In the genomic region with DNA sequence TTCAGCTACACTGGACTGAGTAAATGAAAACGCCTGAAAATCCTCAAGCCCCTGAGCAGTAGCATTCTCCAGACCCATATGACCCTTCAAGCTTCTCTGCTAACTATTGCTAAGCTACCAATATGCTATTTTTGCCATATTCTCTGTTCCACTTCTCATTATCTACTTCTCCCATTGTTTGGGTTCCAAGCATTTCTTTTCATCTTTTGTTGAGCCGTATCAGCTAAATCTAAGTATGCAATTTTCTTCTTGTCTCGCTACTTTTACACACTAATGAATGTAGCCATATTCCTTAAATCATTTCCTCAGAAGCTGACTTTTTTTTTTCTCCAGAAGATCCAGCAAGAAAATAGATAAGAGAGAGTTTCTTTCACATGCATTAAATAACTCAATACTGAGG, we compare ENCODE assay signal across 29 cellular contexts.
"Had no signal": no experiment of that assay in that cellular context is flagged by ENCODE, and none has a peak within 500 bp of the region (broad histone marks: within the 10 kb centered on the region; RNA-seq: fewer than 3 reads in every experiment).

No MANE protein-coding gene starts in this region.

- H3K27me3 ChIP-seq: colonic mucosa, esophagus muscularis mucosa, esophagus squamous epithelium, foreskin keratinocyte, gastrocnemius medialis, gastroesophageal sphincter, heart left ventricle had no signal

- ATAC-seq: effector memory CD8-positive, alpha-beta T cell; esophagus mucosa; foreskin keratinocyte; gastrocnemius medialis; gastroesophageal sphincter; heart left ventricle; heart right ventricle had no signal

- H3K9me3 Mint-ChIP-seq: dendritic cell treated with granulocyte-macrophage colony-stimulating factor and Interleukin-4, amounts not matched to agents 40 ng/mL and 50 ng/mL, for 4 days; effector memory CD8-positive, alpha-beta T cell had no signal

- H3K4me1 Mint-ChIP-seq: endodermal cell had no signal

- H3K9me3 ChIP-seq: colonic mucosa, esophagus muscularis mucosa, esophagus squamous epithelium, gastrocnemius medialis, gastroesophageal sphincter, heart left ventricle, heart right ventricle had no signal

- H3K27ac ChIP-seq: colonic mucosa, coronary artery, dorsolateral prefrontal cortex, epithelial cell of prostate, esophagus muscularis mucosa, esophagus squamous epithelium, foreskin keratinocyte, gastrocnemius medialis, gastroesophageal sphincter, heart left ventricle, heart right ventricle had no signal

- H3K27ac Mint-ChIP-seq: dendritic cell treated with granulocyte-macrophage colony-stimulating factor and Interleukin-4, amounts not matched to agents 40 ng/mL and 50 ng/mL, for 4 days; effector memory CD8-positive, alpha-beta T cell; endodermal cell had no signal

- H3K27me3 Mint-ChIP-seq: dendritic cell treated with granulocyte-macrophage colony-stimulating factor and Interleukin-4, amounts not matched to agents 40 ng/mL and 50 ng/mL, for 4 days; effector memory CD8-positive, alpha-beta T cell had no signal

- H3K36me3 ChIP-seq: colonic mucosa, esophagus muscularis mucosa, esophagus squamous epithelium, gastrocnemius medialis, gastroesophageal sphincter, heart left ventricle, heart right ventricle had no signal

- H3K4me3 ChIP-seq: colonic mucosa, coronary artery, dorsolateral prefrontal cortex, esophagus muscularis mucosa, esophagus squamous epithelium, gastrocnemius medialis, gastroesophageal sphincter, heart left ventricle, heart right ventricle had no signal

- H3K4me1 ChIP-seq: colonic mucosa, esophagus muscularis mucosa, esophagus squamous epithelium, foreskin keratinocyte, gastrocnemius medialis, gastroesophageal sphincter, heart left ventricle, heart right ventricle had no signal

- FAIRE-seq: colon, endometrium, endothelial cell of umbilical vein, frontal cortex had no signal

- DNase-seq: colonic mucosa; cortex of kidney; dermis blood vessel endothelial cell; dorsolateral prefrontal cortex; effector CD4-positive, alpha-beta T cell; effector CD8-positive, alpha-beta T cell; effector memory CD4-positive, alpha-beta T cell; effector memory CD8-positive, alpha-beta T cell; endodermal cell; erythroblast; esophagus squamous epithelium; foreskin fibroblast; foreskin keratinocyte; foreskin melanocyte; gastrocnemius medialis; glutamatergic neuron; head of caudate nucleus; heart left ventricle; heart right ventricle had no signal

- H3K4me3 Mint-ChIP-seq: dendritic cell treated with granulocyte-macrophage colony-stimulating factor and Interleukin-4, amounts not matched to agents 40 ng/mL and 50 ng/mL, for 4 days; effector memory CD8-positive, alpha-beta T cell; endodermal cell had no signal
